8 cellular contexts compared by ENCODE assay signal in the genomic region with DNA sequence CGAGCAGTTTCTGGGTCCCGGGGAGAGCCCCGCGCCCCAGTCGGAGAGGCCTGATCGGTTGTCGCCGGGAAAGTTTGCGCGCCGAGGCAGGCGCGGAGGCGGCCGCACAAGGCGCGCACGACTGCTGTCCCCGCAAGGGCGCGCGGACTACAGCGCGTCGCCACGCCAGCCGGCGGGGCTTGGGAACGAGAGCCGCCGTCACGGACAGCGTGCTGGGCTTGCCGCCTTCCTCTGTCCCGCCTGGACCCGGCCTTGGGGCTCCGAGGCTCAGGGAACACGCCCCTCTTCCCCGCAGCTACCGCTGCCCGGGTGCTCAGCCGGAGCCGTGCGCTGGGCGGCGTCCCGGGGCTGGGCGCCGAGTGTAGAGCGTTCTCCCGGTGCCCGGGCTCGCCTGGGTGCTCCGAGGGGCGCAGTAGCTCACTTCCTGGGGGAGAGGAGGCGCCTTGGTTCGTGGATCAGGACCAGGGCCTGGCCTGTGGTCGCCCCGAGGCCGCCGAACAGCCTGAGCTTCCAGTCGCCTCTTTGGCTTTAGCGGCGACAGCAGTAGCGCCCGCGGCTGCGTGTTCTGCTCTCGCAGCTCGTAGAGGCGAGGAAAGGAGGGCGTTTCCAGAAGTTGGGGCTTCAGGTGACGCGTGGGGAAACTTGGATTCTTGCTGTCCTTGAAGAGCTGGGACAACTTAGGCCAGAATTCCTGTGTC. TPM values are rescaled to one million over a fixed set of nuclear protein-coding genes. Genes with fewer than 3 reads are reported as not detected.
A peak's percentile ranks its signal among the peaks of the same experiment; 100 is the strongest.
DNase-seq lines count a peak whose midpoint lies in the region; ATAC-seq and TF ChIP-seq lines count a peak whose summit lies in the region.

No MANE protein-coding gene starts in this region.

- BruUV-seq in Panc1 (replicated peaks; lab: Mats Ljungman, UMichigan): no TSS peak

- WGBS in adrenal gland, 4 donors: 0 to 1% (median 1%) methylated on average over 24 to 74 of the region's 74 CpGs
- WGBS in ovary, 3 donors: 0 to 1% (median 0%) methylated on average over 51 to 74 of the region's 74 CpGs

- CTCF ChIA-PET in Panc1 (lab: Charles Lee): interaction anchor here (0.6 to 2.2 kb wide), 3 partner anchors 55 to 350 kb away, joined by 3 to 11 read pairs (median 3); no protein-coding TSS in a partner anchor

- no peaks in the 10 kb centered on the region; the same call in 1 of the 2 replicates for H3K36me3 ChIP-seq in Panc1 (ENCODE audit: control insufficient read depth, insufficient read depth, low read length)
- no peaks in the 10 kb centered on the region for H3K36me3 ChIP-seq in adrenal gland (replicated peaks in 1 of 2)
- no peaks in the 10 kb centered on the region for H3K36me3 ChIP-seq in ovary

- peak; percentile 74 for ATAC-seq in Panc1
- peak; percentile 83 to 86 for ATAC-seq in left cardiac atrium
- ATAC-seq in GM19395 (IDR thresholded peaks at IDR 0.05; ENCODE audit: unreplicated experiment): no peak
- no peak for ATAC-seq in GM21786 (IDR thresholded peaks at IDR 0.05; ENCODE audit: unreplicated experiment)

- TF ChIP-seq POLR2A in adrenal gland (IDR thresholded peaks at IDR 0.05) (no peak), ovary (IDR thresholded peaks at IDR 0.05) (no peak)

- H3K4me1 ChIP-seq in Panc1 (ENCODE audit: control insufficient read depth, insufficient read depth, low read length) (peaks cover 5% of the 10 kb centered on the region), adrenal gland (replicated peaks in 1 of 2) (peaks cover 12 to 13% of the 10 kb centered on the region in 2 donors), ovary (ENCODE audit: insufficient read depth) (peaks cover 3% of the 10 kb centered on the region)

- DNase-seq in NCI-H82 (lab: John Stamatoyannopoulos, UW) (peak; percentile 75), NCI-H82 treated with DMSO at 0.1 percent for 48 hours (lab: John Stamatoyannopoulos, UW; ENCODE audit: unreplicated experiment) (no peak), Panc1 (ENCODE audit: low read depth, low spot score) (no peak), adrenal gland (peak; percentile 36 to 62 (median 42)), left cardiac atrium (peak; percentile 67), ovary (peak; percentile 42 to 80 (median 58))

- in situ Hi-C loops in Panc1 (cut with HindIII; ENCODE audit: low pct_unique_long_range_greater_than_20kb, low sequenced_read_pairs): no loop called here

- TF ChIP-seq EP300 in ovary (IDR thresholded peaks at IDR 0.05): no peak

- peaks cover 9% of the 10 kb centered on the region for H3K27me3 ChIP-seq in Panc1 (ENCODE audit: control insufficient read depth, insufficient read depth, low read length)
- no peaks in the 10 kb centered on the region for H3K27me3 ChIP-seq in adrenal gland
- H3K27me3 ChIP-seq in ovary: no peaks in the 10 kb centered on the region

- H3K4me3 ChIP-seq in Panc1 (ENCODE audit: low read depth in 2 of 2, low read length in 2 of 2) (peak overlapping the region; percentile 84 to 100), adrenal gland (peak overlapping the region in 3 of 4 donors; percentile 74 to 85 (median 82)), ovary (peak overlapping the region; percentile 66)

- POLR2A ChIA-PET in Panc1 (lab: Charles Lee): no interaction called here

- H3K27ac ChIP-seq in Panc1 (ENCODE audit: low read length) (peak overlapping the region; percentile 54; the same call in 1 of the 2 replicates), adrenal gland (peak overlapping the region in 3 of 5 donors; percentile 39 to 83 (median 72)), ovary (peak overlapping the region; percentile 35 to 42)

- H3K9me3 ChIP-seq in Panc1 (ENCODE audit: control insufficient read depth, insufficient read depth, low read depth, low read length) (no peaks in the 10 kb centered on the region), adrenal gland (replicated peaks in 1 of 3) (no peaks in the 10 kb centered on the region), ovary (no peaks in the 10 kb centered on the region)

- TF ChIP-seq CTCF in Panc1 (IDR thresholded peaks at IDR 0.05) (peak; percentile 59), adrenal gland (IDR thresholded peaks at IDR 0.05) (peak in 3 of 6 experiments; percentile 12 to 33 (median 27)), ovary (IDR thresholded peaks at IDR 0.05) (peak; percentile 17 to 37 (median 25))

- intact Hi-C loops in Panc1 (cut with micrococcal nuclease; ENCODE audit: unreplicated experiment): no loop called here
- intact Hi-C loops in adrenal gland (cut with DNase I): loop anchor here in 1 of 2 donors (5.0 kb wide), 1 partner anchor 351 kb away; no protein-coding TSS in a partner anchor
- intact Hi-C loops in left cardiac atrium (cut with DNase I): loop anchor here in 1 of 2 donors (5.0 to 10.0 kb wide), 5 partner anchors 66 to 351 kb away; no protein-coding TSS in a partner anchor
- intact Hi-C loops in ovary (cut with DNase I): loop anchor here in 2 of 4 donors (5.0 to 10.0 kb wide), 3 partner anchors 153 to 353 kb away; no protein-coding TSS in a partner anchor

RNA-seq across cellular contexts. Expression of a gene that starts 1.4 kb away (rescaled TPM):
- total RNA-seq in Panc1 (2021; ENCODE audit: unreplicated experiment) (5.0 TPM), adrenal gland (10 to 100 TPM in 3 of 8 donors, 1 to 10 TPM in 5; 7.0 to 14.3 (median 9.2) TPM), left cardiac atrium (10 to 100 TPM; 26.0 to 36.4 TPM), ovary (10 to 100 TPM in 5 of 7 donors, 1 to 10 TPM in 2; 7.2 to 19.6 (median 11.9) TPM)
- polyA plus RNA-seq in Panc1 (2012; ENCODE audit: insufficient read length): 4.0 TPM
- polyA plus RNA-seq in adrenal gland (1 to 10 TPM; 2.8 to 7.6 (median 5.4) TPM), ovary (10 to 100 TPM in 1 of 2 donors, 1 to 10 TPM in 1; 3.9 to 10.2 TPM)

Comparison
In these comparisons a context has a peak if more than half of its experiments do, and no peak if none do; other contexts are left out.
1. DNase-seq: peak in NCI-H82 (single experiment), adrenal gland (7 of 7), left cardiac atrium (single experiment) and ovary (5 of 5); none in NCI-H82 treated with DMSO at 0.1 percent for 48 hours (single experiment) and Panc1 (single experiment).
2. ATAC-seq: peak in Panc1 (single experiment) and left cardiac atrium (2 of 2); none in GM19395 (single experiment) and GM21786 (single experiment).
3. Peak in every context shown above with its lines, with median percentiles within 50 percentile points of each other: H3K27ac ChIP-seq and H3K4me3 ChIP-seq.